1 cellular context compared by ENCODE assay signal in the genomic region with DNA sequence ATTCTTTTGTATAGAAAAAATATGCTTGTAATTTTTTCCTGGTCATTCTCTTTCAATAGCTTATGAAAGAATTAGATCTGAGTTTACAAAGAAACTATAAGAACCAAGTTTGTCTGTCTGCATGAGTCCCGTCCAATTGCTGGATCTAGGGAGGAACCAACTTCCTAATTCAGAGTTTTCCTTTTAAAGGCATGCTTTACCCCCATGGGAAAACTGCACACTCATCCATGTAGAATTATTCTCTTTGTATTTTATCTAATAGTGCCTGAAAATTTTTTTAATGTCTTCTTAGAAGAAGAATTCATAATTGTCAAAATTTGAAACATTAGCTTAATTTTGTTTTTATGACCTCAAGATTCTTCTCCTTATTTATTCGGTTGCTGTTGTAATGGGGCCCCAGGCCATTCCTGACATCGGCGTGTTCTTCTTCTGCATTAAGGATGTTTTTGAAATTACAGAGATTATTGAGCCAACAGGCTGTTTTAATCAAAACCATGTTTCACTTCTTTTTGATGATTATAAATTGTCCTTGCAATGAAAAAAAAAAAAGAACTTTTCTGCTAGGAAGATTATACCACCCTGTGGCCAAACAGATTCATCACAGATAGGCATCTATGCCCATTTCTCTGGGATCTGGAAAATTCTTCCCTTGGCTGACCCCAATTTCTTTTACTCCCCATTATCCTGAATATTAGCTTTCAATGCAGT.
TF ChIP-seq lines count a peak whose summit lies in the region.

No MANE protein-coding gene starts in this region.

TF ChIP-seq in H1, 55 proteins besides CTCF, POLR2A, EP300 and RAD21 (continued from another document):
- TF ChIP-seq KDM1A (IDR thresholded peaks at IDR 0.05; ENCODE audit: borderline replicate concordance, low read length) (no peak), CHD2 (IDR thresholded peaks at IDR 0.05; ENCODE audit: low read length) (no peak), RNF2 (IDR thresholded peaks at IDR 0.05; ENCODE audit: borderline replicate concordance, low read depth, low read length, missing control alignments, poor library complexity, severe bottlenecking) (no peak), TCF12 (IDR thresholded peaks at IDR 0.05; ENCODE audit: low read depth, low read length) (no peak), SRF (IDR thresholded peaks at IDR 0.05; ENCODE audit: low read depth, low read length) (no peak)
